In the genomic region with DNA sequence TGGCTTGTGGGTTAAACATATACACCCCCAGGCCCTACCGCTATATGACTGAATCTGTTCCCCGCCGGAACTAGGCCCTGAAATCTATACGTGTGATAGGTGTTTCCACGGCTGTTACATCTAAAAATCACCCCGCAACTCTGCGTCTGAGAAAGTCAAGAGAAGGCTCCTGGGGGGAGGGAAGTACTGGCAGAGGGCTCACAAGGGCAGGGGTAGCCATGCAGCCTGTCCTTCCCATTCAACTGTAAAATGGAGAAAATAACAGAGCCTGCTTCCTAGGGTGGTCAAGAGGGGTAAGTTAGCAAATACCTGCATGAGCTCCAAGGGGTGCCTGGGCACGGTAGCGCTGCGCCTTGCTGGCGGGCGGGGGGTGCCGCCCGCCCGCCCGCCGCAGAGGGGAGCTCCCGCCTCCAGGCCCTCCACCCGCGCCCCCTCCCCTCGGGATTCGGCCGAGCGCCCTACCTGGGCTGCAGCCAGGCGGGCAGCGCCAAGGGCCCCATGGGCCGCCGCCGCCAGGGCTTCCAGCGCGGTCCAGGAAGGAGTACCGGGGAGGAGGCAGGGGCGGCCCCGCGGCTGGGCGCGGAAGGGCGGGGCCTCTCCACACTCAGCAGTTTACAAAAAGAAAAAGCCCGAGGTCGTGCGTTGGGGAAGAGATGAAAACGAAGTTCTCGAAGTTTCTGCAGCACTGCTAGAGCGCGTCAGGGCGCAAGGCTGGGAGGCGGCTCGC, we compare ENCODE assay signal across 8 cellular contexts. TPM values are rescaled to one million over a fixed set of nuclear protein-coding genes. Genes with fewer than 3 reads are reported as not detected.
A peak's percentile ranks its signal among the peaks of the same experiment; 100 is the strongest.
DNase-seq lines count a peak whose midpoint lies in the region; ATAC-seq and TF ChIP-seq lines count a peak whose summit lies in the region.

A gene with protein sequence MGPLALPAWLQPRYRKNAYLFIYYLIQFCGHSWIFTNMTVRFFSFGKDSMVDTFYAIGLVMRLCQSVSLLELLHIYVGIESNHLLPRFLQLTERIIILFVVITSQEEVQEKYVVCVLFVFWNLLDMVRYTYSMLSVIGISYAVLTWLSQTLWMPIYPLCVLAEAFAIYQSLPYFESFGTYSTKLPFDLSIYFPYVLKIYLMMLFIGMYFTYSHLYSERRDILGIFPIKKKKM (minus strand): TSS at position 550 of the 727 bp plus-strand sequence. CDS start 50 bp downstream, at position 500.

- H3K36me3 ChIP-seq in body of pancreas (replicated peaks in 1 of 2; ENCODE audit: insufficient read depth in 1 of 2, low read depth in 2 of 2) = no peaks in the 10 kb centered on the region

- peaks cover 10% of the 10 kb centered on the region for H3K4me1 ChIP-seq in body of pancreas

- H3K4me1 Mint-ChIP-seq in immature natural killer cell = peaks cover 29 to 31% of the 10 kb centered on the region in 2 donors

- H3K27ac ChIP-seq in body of pancreas = peak within 1 kb of the TSS in 1 of 4 donors; percentile 49

- no peaks in the 10 kb centered on the region for H3K9me3 Mint-ChIP-seq in immature natural killer cell

- intact Hi-C loops in body of pancreas (cut with DNase I) = no loop called here

- H3K36me3 Mint-ChIP-seq in immature natural killer cell = peaks cover 3 to 12% (median 8%) of the 10 kb centered on the region in 3 donors

- no peak for TF ChIP-seq CTCF in AG10803 (conservative IDR thresholded peaks at IDR 0.05; ENCODE audit: low read length)
- TF ChIP-seq CTCF in body of pancreas (IDR thresholded peaks at IDR 0.05) = no peak

- peaks cover 0 to 11% (median 0%) of the 10 kb centered on the region in 3 donors for H3K27me3 Mint-ChIP-seq in immature natural killer cell (ENCODE audit: low read depth in 3 of 3)

- 8 to 12% methylated on average over 32 to 38 of the region's 48 CpGs for WGBS in body of pancreas, 2 donors

- peak within 1 kb of the TSS in 4 of 5 donors; percentile 80 to 86 (median 85) for H3K4me3 Mint-ChIP-seq in immature natural killer cell

- no peaks in the 10 kb centered on the region for H3K27me3 ChIP-seq in body of pancreas

- DNase-seq in AG10803 (ENCODE audit: low read depth) (peak; percentile 36), T-helper 22 cell (ENCODE audit: low read depth) (peak; percentile 53), body of pancreas (peak; percentile 18 to 57 (median 41)), immature natural killer cell (peak; percentile 62 to 68 (median 65)), NCI-H187 (lab: John Stamatoyannopoulos, UW) (no peak)
- DNase-seq in stimulated activated CD4-positive, alpha-beta T cell treated with anti-CD3 and anti-CD28 coated beads, Interleukin-15, amount 100 ng/mL, for 24 hours = peak; percentile 72

- ATAC-seq in GM18909 (IDR thresholded peaks at IDR 0.05; ENCODE audit: poor library complexity, unreplicated experiment) (peak; percentile 76), HG03135 (IDR thresholded peaks at IDR 0.05; ENCODE audit: unreplicated experiment) (peak; percentile 76), body of pancreas (peak; percentile 59)

- peak within 1 kb of the TSS in 5 of 6 donors; percentile 61 to 85 (median 79) for H3K27ac Mint-ChIP-seq in immature natural killer cell

- H3K9me3 ChIP-seq in body of pancreas = no peaks in the 10 kb centered on the region

- H3K4me3 ChIP-seq in AG10803 (ENCODE audit: low read length) (peak within 1 kb of the TSS; percentile 72), body of pancreas (peak within 1 kb of the TSS in 1 of 2 donors; percentile 8)

- TF ChIP-seq POLR2A in body of pancreas (IDR thresholded peaks at IDR 0.05) = no peak

RNA-seq across cellular contexts. Expression of the gene that starts here (rescaled TPM):
- 1 to 10 TPM in 1 of 2 donors, under 1 TPM in 1; 0.99 to 1.8 TPM for total RNA-seq in body of pancreas
- 1 to 10 TPM; 6.5 to 8.9 (median 6.7) TPM for polyA plus RNA-seq in immature natural killer cell

Comparison
In these comparisons a context has a peak if more than half of its experiments do, and no peak if none do; other contexts are left out.
1. DNase-seq: peak in AG10803 (single experiment), T-helper 22 cell (single experiment), body of pancreas (4 of 4), immature natural killer cell (3 of 3) and stimulated activated CD4-positive, alpha-beta T cell treated with anti-CD3 and anti-CD28 coated beads, Interleukin-15, amount 100 ng/mL, for 24 hours (single experiment); none in NCI-H187 (0 of 2).
2. Peak in every context shown above with its lines, with median percentiles within 50 percentile points of each other: ATAC-seq.